Comparison of ENCODE assay signal across 19 cellular contexts in genomic region chr12:119996417-119996816, GRCh38. TPM values are rescaled to one million over a fixed set of nuclear protein-coding genes. Genes with fewer than 3 reads are reported as not detected.
"Had no signal": no experiment of that assay in that cellular context is flagged by ENCODE, and none has a peak within 500 bp of the region (broad histone marks: within the 10 kb centered on the region; RNA-seq: fewer than 3 reads in every experiment).

No MANE protein-coding gene starts in this region.

- H3K36me3 Mint-ChIP-seq: type B pancreatic cell had no signal

- ATAC-seq: left colon; left ventricle myocardium superior; natural killer cell treated with Interleukin-12 subunit alpha and Interleukin-12 subunit beta and Interleukin-15 and Interleukin-18, amount 100 ng/mL, for 72 hours had no signal

- H3K27me3 Mint-ChIP-seq: natural killer cell treated with Interleukin-12 subunit alpha and Interleukin-12 subunit beta and Interleukin-15 and Interleukin-18, amount 100 ng/mL, for 72 hours had no signal

- H3K9me3 Mint-ChIP-seq: natural killer cell treated with Interleukin-12 subunit alpha and Interleukin-12 subunit beta and Interleukin-15 and Interleukin-18, amount 100 ng/mL, for 72 hours; neural progenitor cell; type B pancreatic cell had no signal

- H3K27ac Mint-ChIP-seq: natural killer cell treated with Interleukin-12 subunit alpha and Interleukin-12 subunit beta and Interleukin-15 and Interleukin-18, amount 100 ng/mL, for 72 hours; neural progenitor cell; type B pancreatic cell had no signal

- DNase-seq: dermis blood vessel endothelial cell; foreskin melanocyte; head of caudate nucleus; hippocampal formation; left colon; left ventricle myocardium superior; mesenchymal stem cell; midbrain; nucleus accumbens; ovary; sigmoid colon; stimulated activated CD4-positive, alpha-beta T cell treated with anti-CD3 and anti-CD28 coated beads, Interleukin-2, amount 100 ng/mL, for 24 hours; stimulated activated naive CD4-positive, alpha-beta T cell; thyroid gland had no signal

- H3K4me3 Mint-ChIP-seq: natural killer cell treated with Interleukin-12 subunit alpha and Interleukin-12 subunit beta and Interleukin-15 and Interleukin-18, amount 100 ng/mL, for 72 hours; neural progenitor cell; type B pancreatic cell had no signal

- H3K9me3 ChIP-seq: ovary, right atrium auricular region, sigmoid colon, suprapubic skin, thyroid gland had no signal

- H3K4me1 Mint-ChIP-seq: neural progenitor cell had no signal

RNA-seq across cellular contexts. Expression of gene BICDL1, which starts 7.4 kb away (rescaled TPM):
- total RNA-seq: dermis blood vessel endothelial cell had no signal
